ENCODE assay signal across 23 cellular contexts in genomic region chr3:167835953-167836352, GRCh38.
"Had no signal": no experiment of that assay in that cellular context is flagged by ENCODE, and none has a peak within 500 bp of the region (broad histone marks: within the 10 kb centered on the region; RNA-seq: fewer than 3 reads in every experiment).

No MANE protein-coding gene starts in this region.

- DNase-seq: KBM-7, NCI-H1092, NCI-H1105 treated with DMSO at 0.1 percent for 48 hours, NCI-H1417 treated with DMSO at 0.1 percent for 48 hours, NCI-H146, NCI-H1694 treated with DMSO at 0.1 percent for 48 hours, NCI-H2029, NCI-H2081 treated with DMSO at 0.1 percent for 48 hours, NCI-H2171, NCI-H226, NCI-H446, NCI-H510A, NCI-H524 treated with DMSO at 0.1 percent for 48 hours, NCI-H69, NCI-H774, PC-9, Peyer's patch, SHP77 treated with DMSO at 0.1 percent for 48 hours, SJCRH30, SW 1271, T-cell had no signal

- ATAC-seq: Right ventricle myocardium inferior, SK-N-SH treated with all-trans-retinoic acid at 6 μM for 48 hours, T-cell had no signal
